In genomic region chr12:83106873-83107272, GRCh38 we compare ENCODE assay signal across 23 cellular contexts.
"Had no signal": no experiment of that assay in that cellular context is flagged by ENCODE, and none has a peak within 500 bp of the region (broad histone marks: within the 10 kb centered on the region; RNA-seq: fewer than 3 reads in every experiment).

No MANE protein-coding gene starts in this region.

- ATAC-seq: activated CD4-positive, alpha-beta T cell treated with anti-CD3 and anti-CD28 coated beads for 36 hours; activated CD8-positive, alpha-beta memory T cell treated with anti-CD3 and anti-CD28 coated beads, Interleukin-2, amount 10 ng/mL, durations not matched to agents 7 days and 5 days; activated CD8-positive, alpha-beta T cell treated with anti-CD3 and anti-CD28 coated beads, Interleukin-2, amount 10 ng/mL, durations not matched to agents 7 days and 5 days; activated naive CD8-positive, alpha-beta T cell treated with anti-CD3 and anti-CD28 coated beads, Interleukin-2, amount 50 U/mL, for 24 hours; esophagus mucosa; left cardiac atrium; naive thymus-derived CD8-positive, alpha-beta T cell; psoas muscle; upper lobe of right lung had no signal

- H3K36me3 ChIP-seq: breast epithelium, right atrium auricular region, spleen, suprapubic skin, tibial artery, upper lobe of right lung had no signal

- H3K9ac ChIP-seq: parathyroid adenoma had no signal

- H3K79me2 ChIP-seq: parathyroid adenoma had no signal

- H3K27ac ChIP-seq: breast epithelium, parathyroid adenoma, psoas muscle, right atrium auricular region, spleen, suprapubic skin, tibial artery, upper lobe of right lung had no signal

- H3K27me3 ChIP-seq: breast epithelium, right atrium auricular region, spleen, suprapubic skin, tibial artery, upper lobe of right lung had no signal

- DNase-seq: activated CD4-positive, alpha-beta T cell treated with anti-CD3 and anti-CD28 coated beads for 36 hours; activated CD4-positive, CD25-positive, alpha-beta regulatory T cell; activated CD8-positive, alpha-beta memory T cell treated with anti-CD3 and anti-CD28 coated beads, Interleukin-2, amount 10 ng/mL, durations not matched to agents 7 days and 5 days; activated CD8-positive, alpha-beta T cell treated with anti-CD3 and anti-CD28 coated beads, Interleukin-2, amount 10 ng/mL, durations not matched to agents 7 days and 5 days; activated naive CD8-positive, alpha-beta T cell treated with anti-CD3 and anti-CD28 coated beads, Interleukin-2, amount 50 U/mL, for 24 hours; activated T-cell treated with anti-CD3 and anti-CD28 coated beads, Interleukin-2, amount 50 U/mL, for 48 hours; endodermal cell; foreskin fibroblast; head of caudate nucleus; hippocampal formation; left cardiac atrium; naive thymus-derived CD8-positive, alpha-beta T cell; nucleus accumbens; psoas muscle; spleen; stimulated activated naive CD4-positive, alpha-beta T cell; tibial artery; upper lobe of right lung had no signal

- H2AFZ ChIP-seq: parathyroid adenoma had no signal

- H3K4me3 ChIP-seq: breast epithelium, psoas muscle, right atrium auricular region, spleen, suprapubic skin, tibial artery, upper lobe of right lung had no signal

- H3K4me1 ChIP-seq: breast epithelium, parathyroid adenoma, psoas muscle, right atrium auricular region, spleen, suprapubic skin, tibial artery, upper lobe of right lung had no signal

- H3K9me3 ChIP-seq: breast epithelium, psoas muscle, right atrium auricular region, spleen, suprapubic skin, tibial artery, upper lobe of right lung had no signal
